ENCODE assay signal across 17 cellular contexts in genomic region chr10:97140284-97140846, GRCh38. TPM values are rescaled to one million over a fixed set of nuclear protein-coding genes. Genes with fewer than 3 reads are reported as not detected.
A peak's percentile ranks its signal among the peaks of the same experiment; 100 is the strongest.
DNase-seq lines count a peak whose midpoint lies in the region; ATAC-seq and TF ChIP-seq lines count a peak whose summit lies in the region.
"Had no signal": no experiment of that assay in that cellular context is flagged by ENCODE, and none has a peak within 500 bp of the region (broad histone marks: within the 10 kb centered on the region; RNA-seq: fewer than 3 reads in every experiment).

No MANE protein-coding gene starts in this region.

- ATAC-seq in left lung: no peak

- H3K9me3 ChIP-seq in ES-I3 (ENCODE audit: control insufficient read depth, insufficient read depth, low read length): no peaks in the 10 kb centered on the region
- H3K9me3 ChIP-seq in left lung: no peaks in the 10 kb centered on the region
- no peaks in the 10 kb centered on the region for H3K9me3 ChIP-seq in esophagus muscularis mucosa
- H3K9me3 ChIP-seq in Peyer's patch: no peaks in the 10 kb centered on the region
- H3K9me3 ChIP-seq: Caco-2, prostate gland had no signal

- intact Hi-C loops in left lung (cut with DNase I): no loop called here
- intact Hi-C loops in esophagus muscularis mucosa (cut with DNase I): no loop called here

- peak overlapping the region; percentile 24 for H3K27ac ChIP-seq in caudate nucleus (ENCODE audit: low read depth, low read length)
- H3K27ac ChIP-seq in left lung: no peak overlapping the region
- no peak overlapping the region for H3K27ac ChIP-seq in esophagus muscularis mucosa (replicated peaks in 1 of 4)
- H3K27ac ChIP-seq in Peyer's patch: no peak overlapping the region
- H3K27ac ChIP-seq: coronary artery, prostate gland had no signal

- TF ChIP-seq POLR2A in NB4 (IDR thresholded peaks at IDR 0.05; ENCODE audit: extremely low read depth, insufficient read length) (peak; percentile 38), esophagus muscularis mucosa (IDR thresholded peaks at IDR 0.05; ENCODE audit: low read depth) (no peak), Peyer's patch (IDR thresholded peaks at IDR 0.05) (no peak)

- H3K4me1 ChIP-seq in ES-I3 (ENCODE audit: insufficient read depth, low read length) (peaks cover 7% of the 10 kb centered on the region; the same call in 1 of the 2 replicates), left lung (peaks cover 0 to 5% of the 10 kb centered on the region in 2 donors), esophagus muscularis mucosa (no peaks in the 10 kb centered on the region), Peyer's patch (no peaks in the 10 kb centered on the region)
- H3K4me1 ChIP-seq: Caco-2, prostate gland had no signal

- peaks cover 21% of the 10 kb centered on the region for H3K27me3 Mint-ChIP-seq in nephron progenitor cell (ENCODE audit: low read depth, poor library complexity)

- H3K4me1 Mint-ChIP-seq in nephron progenitor cell: peaks cover 74% of the 10 kb centered on the region

- DNase-seq in NB4 (ENCODE audit: low read depth) (peak; percentile 98), caudate nucleus (lab: John Stamatoyannopoulos, UW) (peak in 2 of 61 donors; percentile 14 to 53), nephron progenitor cell (no peak), NCI-H1436 treated with DMSO at 0.1 percent for 48 hours (lab: John Stamatoyannopoulos, UW) (no peak), left lung (no peak), esophagus muscularis mucosa (ENCODE audit: extremely low spot score) (no peak), Peyer's patch (no peak)
- DNase-seq: activated effector memory CD4-positive, alpha-beta T cell treated with anti-CD3 and anti-CD28 coated beads, Interleukin-2, amount 50 U/mL, for 16 hours; Caco-2; HFFc6; KBM-7; kidney glomerular epithelial cell; NCI-H1436 had no signal

- WGBS in esophagus muscularis mucosa: 45% methylated on average over 18 of the region's 18 CpGs

- H3K27me3 ChIP-seq in left lung: peaks cover 0 to 15% of the 10 kb centered on the region in 2 donors
- peaks cover 0 to 36% (median 0%) of the 10 kb centered on the region in 4 donors for H3K27me3 ChIP-seq in esophagus muscularis mucosa
- H3K27me3 ChIP-seq in Peyer's patch: no peaks in the 10 kb centered on the region

- no peak for TF ChIP-seq EP300 in esophagus muscularis mucosa (IDR thresholded peaks at IDR 0.05)

- H3K9me3 Mint-ChIP-seq in nephron progenitor cell: peaks cover 6% of the 10 kb centered on the region
- H3K9me3 Mint-ChIP-seq: HFFc6; stimulated activated naive CD8-positive, alpha-beta T cell treated with anti-CD3 and anti-CD28 coated beads, Interleukin-15, Interleukin-2, amounts not matched to agents 100 ng/mL and 50 ng/mL, for 24 hours had no signal

- H3K36me3 Mint-ChIP-seq in nephron progenitor cell (ENCODE audit: low read depth): peaks cover 19% of the 10 kb centered on the region

- peak overlapping the region; percentile 72 for H3K27ac Mint-ChIP-seq in nephron progenitor cell
- H3K27ac Mint-ChIP-seq: HFFc6; stimulated activated naive CD8-positive, alpha-beta T cell treated with anti-CD3 and anti-CD28 coated beads, Interleukin-15, Interleukin-2, amounts not matched to agents 100 ng/mL and 50 ng/mL, for 24 hours had no signal

- H3K4me3 ChIP-seq in NB4 (ENCODE audit: low read depth, low read length): peak overlapping the region; percentile 47
- no peak overlapping the region for H3K4me3 ChIP-seq in left lung
- H3K4me3 ChIP-seq in esophagus muscularis mucosa: no peak overlapping the region
- no peak overlapping the region for H3K4me3 ChIP-seq in Peyer's patch
- H3K4me3 ChIP-seq: coronary artery, prostate gland had no signal

- H3K9ac ChIP-seq in ES-I3 (ENCODE audit: low read depth, low read length): peak overlapping the region; percentile 30; the same call in 1 of the 2 replicates

- H3K36me3 ChIP-seq in ES-I3 (ENCODE audit: insufficient read depth, low read length) (no peaks in the 10 kb centered on the region), left lung (no peaks in the 10 kb centered on the region), esophagus muscularis mucosa (no peaks in the 10 kb centered on the region), Peyer's patch (no peaks in the 10 kb centered on the region)
- H3K36me3 ChIP-seq: prostate gland had no signal

- TF ChIP-seq CTCF in NB4 (IDR thresholded peaks at IDR 0.05; ENCODE audit: low read depth, low read length) (no peak), nephron progenitor cell (IDR thresholded peaks at IDR 0.05) (no peak), left lung (IDR thresholded peaks at IDR 0.05) (no peak), esophagus muscularis mucosa (IDR thresholded peaks at IDR 0.05) (no peak), Peyer's patch (IDR thresholded peaks at IDR 0.05) (no peak)

- H3K4me3 Mint-ChIP-seq in nephron progenitor cell: peak overlapping the region; percentile 57
- H3K4me3 Mint-ChIP-seq: HFFc6; stimulated activated naive CD8-positive, alpha-beta T cell treated with anti-CD3 and anti-CD28 coated beads, Interleukin-15, Interleukin-2, amounts not matched to agents 100 ng/mL and 50 ng/mL, for 24 hours had no signal

RNA-seq across cellular contexts. Expression of gene SLIT1, which starts 45.4 kb away (rescaled TPM):
- under 1 TPM; 0.20 to 0.45 TPM for total RNA-seq in left lung
- under 1 TPM; 0.13 to 0.42 (median 0.31) TPM for total RNA-seq in esophagus muscularis mucosa
- total RNA-seq in Peyer's patch: 1 to 10 TPM in 1 of 4 donors, under 1 TPM in 1, not detected in 2; 0.28 to 1.7 TPM
